In genomic region chr6:169221264-169221663, GRCh38 we compare ENCODE assay signal across 17 cellular contexts. TPM values are rescaled to one million over a fixed set of nuclear protein-coding genes. Genes with fewer than 3 reads are reported as not detected.
DNase-seq lines count a peak whose midpoint lies in the region; ATAC-seq and TF ChIP-seq lines count a peak whose summit lies in the region.
"Had no signal": no experiment of that assay in that cellular context is flagged by ENCODE, and none has a peak within 500 bp of the region (broad histone marks: within the 10 kb centered on the region; RNA-seq: fewer than 3 reads in every experiment).

No MANE protein-coding gene starts in this region.

- H3K79me2 ChIP-seq in SK-N-SH (ENCODE audit: insufficient read depth) (no peaks in the 10 kb centered on the region), HCT116 (ENCODE audit: insufficient read depth, low read length) (no peaks in the 10 kb centered on the region)

- TF ChIP-seq RAD21 in SK-N-SH (IDR thresholded peaks at IDR 0.05; ENCODE audit: low read length) (no peak), HCT116 (IDR thresholded peaks at IDR 0.05; ENCODE audit: low read depth) (peak; percentile 21; the same call in 1 of the 2 replicates)

- no peak overlapping the region for H3K9ac ChIP-seq in SK-N-SH
- no peak overlapping the region for H3K9ac ChIP-seq in HCT116 (ENCODE audit: low read length)
- H3K9ac ChIP-seq: KMS-11 had no signal

- CTCF ChIA-PET in SK-N-SH (lab: Yijun Ruan, JAX) (interaction anchor here (0.7 to 2.2 kb wide), 2 partner anchors 34 to 37 kb away, joined by 3 to 4 read pairs; no protein-coding TSS in a partner anchor), HCT116 (lab: Charles Lee) (no interaction called here)

- no peak overlapping the region for H3K4me2 ChIP-seq in SK-N-SH
- H3K4me2 ChIP-seq in HCT116 (ENCODE audit: low read length): no peak overlapping the region
- H3K4me2 ChIP-seq: KMS-11 had no signal

- H3K9me3 ChIP-seq in SK-N-SH (no peaks in the 10 kb centered on the region), HCT116 (ENCODE audit: control insufficient read depth in 1 of 2, insufficient read depth in 1 of 2, low read depth in 1 of 2, low read length in 2 of 2) (peaks cover 0 to 3% of the 10 kb centered on the region in 2 experiments; a peak in 1 of 4 replicates), SJCRH30 (replicated peaks) (no peaks in the 10 kb centered on the region)

- POLR2A ChIA-PET in SK-N-SH (lab: Yijun Ruan, JAX): no interaction called here
- POLR2A ChIA-PET in HCT116 (lab: Charles Lee): no interaction called here

- TF ChIP-seq CTCF in SK-N-SH (IDR thresholded peaks at IDR 0.05) (no peak), HCT116 (IDR thresholded peaks at IDR 0.05 in 2 of 3, conservative IDR thresholded peaks at IDR 0.05 in 1 of 3; ENCODE audit: borderline replicate concordance in 1 of 3, insufficient read depth in 1 of 3, low read depth in 2 of 3, low read length in 2 of 3) (peak in 1 of 3 experiments; percentile 17; a peak in 1 of 6 replicates), coronary artery (IDR thresholded peaks at IDR 0.05) (no peak)

- intact Hi-C loops in HCT116 (cut with micrococcal nuclease): no loop called here

- H2AFZ ChIP-seq in SK-N-SH (ENCODE audit: low read depth): no peak overlapping the region
- no peak overlapping the region for H2AFZ ChIP-seq in HCT116 (ENCODE audit: low read depth, low read length, poor library complexity, severe bottlenecking)

- peaks cover 5% of the 10 kb centered on the region for H3F3A ChIP-seq in SK-N-SH (replicated peaks; ENCODE audit: insufficient read depth)

- BruUV-seq in HCT116 (replicated peaks; lab: Mats Ljungman, UMichigan): no TSS peak

- WGBS in SK-N-SH (ENCODE audit: low lambda C conversion rate): 84% methylated on average over 7 of the region's 7 CpGs

- TF ChIP-seq POLR2A in HCT116 (IDR thresholded peaks at IDR 0.05; ENCODE audit: borderline replicate concordance, extremely low read depth, insufficient read depth, insufficient read length): no peak

- no peaks in the 10 kb centered on the region for H3K9me2 ChIP-seq in SK-N-SH
- no peaks in the 10 kb centered on the region for H3K9me2 ChIP-seq in HCT116 (ENCODE audit: insufficient read depth)

- RAD21 ChIA-PET in HCT116 (lab: Charles Lee; ENCODE audit: low non-redundant PET in 1 of 2, low total read pairs in 2 of 2, uncharacterized antibody in 2 of 2, unreplicated experiment in 2 of 2): no interaction called here

- H3K27ac ChIP-seq in SK-N-SH (ENCODE audit: low read depth in 2 of 2, low read length in 1 of 2): no peak overlapping the region
- no peak overlapping the region for H3K27ac ChIP-seq in HCT116 (ENCODE audit: low read depth, low read length)
- peak overlapping the region; percentile 46 to 55 for H3K27ac ChIP-seq in coronary artery
- no peak overlapping the region for H3K27ac ChIP-seq in SJCRH30
- H3K27ac ChIP-seq: KMS-11 had no signal

- no peaks in the 10 kb centered on the region for H3K27me3 ChIP-seq in SK-N-SH (ENCODE audit: insufficient read depth)
- H3K27me3 ChIP-seq in HCT116 (ENCODE audit: insufficient read depth, low read length): no peaks in the 10 kb centered on the region
- no peaks in the 10 kb centered on the region for H3K27me3 ChIP-seq in SJCRH30

- H3K36me3 ChIP-seq in SK-N-SH (replicated peaks in 1 of 2; ENCODE audit: control insufficient read depth in 1 of 2, insufficient read depth in 2 of 2, low read length in 1 of 2) (peaks cover 40 to 49% of the 10 kb centered on the region in 2 experiments), HCT116 (ENCODE audit: control insufficient read depth in 1 of 2, insufficient read depth in 2 of 2, low read length in 2 of 2) (no peaks in the 10 kb centered on the region), SJCRH30 (0 out of 2 replicates have a peak, but pooled peaks cover 2% of the 10 kb centered on the region)

- no peak overlapping the region for H3K4me3 ChIP-seq in SK-N-SH (ENCODE audit: low read depth in 2 of 2, low read length in 1 of 2)
- H3K4me3 ChIP-seq in HCT116 (replicated peaks in 1 of 2; ENCODE audit: low read depth in 1 of 2, low read length in 2 of 2): no peak overlapping the region
- H3K4me3 ChIP-seq in coronary artery: no peak overlapping the region
- H3K4me3 ChIP-seq in SJCRH30: no peak overlapping the region

- H4K20me1 ChIP-seq in SK-N-SH (ENCODE audit: insufficient read depth): no peaks in the 10 kb centered on the region
- H4K20me1 ChIP-seq in HCT116 (ENCODE audit: insufficient read depth): no peaks in the 10 kb centered on the region

- H3K4me1 ChIP-seq in SK-N-SH (ENCODE audit: control insufficient read depth in 1 of 2, insufficient read depth in 2 of 2, low read depth in 1 of 2, low read length in 1 of 2): no peaks in the 10 kb centered on the region
- no peaks in the 10 kb centered on the region for H3K4me1 ChIP-seq in HCT116 (ENCODE audit: control insufficient read depth in 1 of 2, insufficient read depth in 2 of 2, low read length in 2 of 2)
- peaks cover 2% of the 10 kb centered on the region; the same call in 1 of the 2 replicates for H3K4me1 ChIP-seq in SJCRH30

- DNase-seq in SK-N-SH (peak; percentile 1), HCT116 (ENCODE audit: low read depth, low spot score) (no peak), coronary artery (ENCODE audit: low spot score) (no peak), mesenteric fat pad (ENCODE audit: low spot score) (peak; percentile 72), SJCRH30 (no peak)
- DNase-seq in stimulated activated CD4-positive, alpha-beta T cell treated with anti-CD3 and anti-CD28 coated beads, Interleukin-1b, Interleukin-23, amount 100 ng/mL, for 48 hours: no peak
- DNase-seq: 8988T; CD4-positive, alpha-beta T cell; DMS153; GDM1; NCI-H1092; NCI-H1436 treated with DMSO at 0.1 percent for 48 hours; NCI-H2029 treated with DMSO at 0.1 percent for 48 hours; NCI-H2171 had no signal

- ATAC-seq in SK-N-SH treated with all-trans-retinoic acid at 6 μM for 48 hours (no peak), HCT116 (no peak), HG03521 (IDR thresholded peaks at IDR 0.05; ENCODE audit: unreplicated experiment) (no peak)

- no peak for TF ChIP-seq EP300 in SK-N-SH (IDR thresholded peaks at IDR 0.05; ENCODE audit: borderline replicate concordance in 1 of 2, low read depth in 1 of 2, low read length in 1 of 2)

TF ChIP-seq in SK-N-SH, 30 proteins besides CTCF, POLR2A, EP300 and RAD21:
- no peak for TF ChIP-seq TEAD4 (IDR thresholded peaks at IDR 0.05; ENCODE audit: borderline replicate concordance, insufficient read depth)
- TF ChIP-seq FOXJ3 (CRISPR knock-in tag; IDR thresholded peaks at IDR 0.05): no peak
- TF ChIP-seq FOSL2 (IDR thresholded peaks at IDR 0.05; ENCODE audit: borderline replicate concordance, low read depth): no peak
TF ChIP-seq in SK-N-SH: peak in this region for 0.

TF ChIP-seq in SK-N-SH treated with all-trans-retinoic acid at 6 μM for 48 hours, 23 proteins besides CTCF, POLR2A, EP300 and RAD21 (continues in another document):
- TF ChIP-seq ZNF8 (CRISPR knock-in tag; IDR thresholded peaks at IDR 0.05): no peak
- TF ChIP-seq, protein P1, sequence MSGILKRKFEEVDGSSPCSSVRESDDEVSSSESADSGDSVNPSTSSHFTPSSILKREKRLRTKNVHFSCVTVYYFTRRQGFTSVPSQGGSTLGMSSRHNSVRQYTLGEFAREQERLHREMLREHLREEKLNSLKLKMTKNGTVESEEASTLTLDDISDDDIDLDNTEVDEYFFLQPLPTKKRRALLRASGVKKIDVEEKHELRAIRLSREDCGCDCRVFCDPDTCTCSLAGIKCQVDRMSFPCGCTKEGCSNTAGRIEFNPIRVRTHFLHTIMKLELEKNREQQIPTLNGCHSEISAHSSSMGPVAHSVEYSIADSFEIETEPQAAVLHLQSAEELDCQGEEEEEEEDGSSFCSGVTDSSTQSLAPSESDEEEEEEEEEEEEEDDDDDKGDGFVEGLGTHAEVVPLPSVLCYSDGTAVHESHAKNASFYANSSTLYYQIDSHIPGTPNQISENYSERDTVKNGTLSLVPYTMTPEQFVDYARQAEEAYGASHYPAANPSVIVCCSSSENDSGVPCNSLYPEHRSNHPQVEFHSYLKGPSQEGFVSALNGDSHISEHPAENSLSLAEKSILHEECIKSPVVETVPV (CRISPR knock-in tag; IDR thresholded peaks at IDR 0.05): no peak
- no peak for TF ChIP-seq ZC3H10 (CRISPR knock-in tag; IDR thresholded peaks at IDR 0.05)
- TF ChIP-seq RARB (CRISPR knock-in tag; IDR thresholded peaks at IDR 0.05): no peak
- TF ChIP-seq ZFP3 (CRISPR knock-in tag; IDR thresholded peaks at IDR 0.05): no peak
- no peak for TF ChIP-seq SNAI2 (CRISPR knock-in tag; IDR thresholded peaks at IDR 0.05)
- TF ChIP-seq ESRRG (CRISPR knock-in tag; IDR thresholded peaks at IDR 0.05): no peak

TF ChIP-seq in HCT116, 20 proteins besides CTCF, POLR2A, EP300 and RAD21 (continues in another document):
- TF ChIP-seq EZH2 (IDR thresholded peaks at IDR 0.05): no peak
- no peak for TF ChIP-seq EZH2phosphoT487 (IDR thresholded peaks at IDR 0.05; ENCODE audit: borderline replicate concordance)
- no peak for TF ChIP-seq JUND (IDR thresholded peaks at IDR 0.05)
- TF ChIP-seq ZNF274 (IDR thresholded peaks at IDR 0.05; ENCODE audit: low read depth, low read length): no peak
- TF ChIP-seq ELF1 (IDR thresholded peaks at IDR 0.05; ENCODE audit: borderline replicate concordance, low read depth): no peak
- TF ChIP-seq YY1 (IDR thresholded peaks at IDR 0.05; ENCODE audit: extremely low read depth, insufficient replicate concordance, low read depth, low read length): no peak
- no peak for TF ChIP-seq EGR1 (IDR thresholded peaks at IDR 0.05; ENCODE audit: low read depth)
- no peak for TF ChIP-seq SIN3A (IDR thresholded peaks at IDR 0.05; ENCODE audit: low read depth)
- TF ChIP-seq, protein P2, sequence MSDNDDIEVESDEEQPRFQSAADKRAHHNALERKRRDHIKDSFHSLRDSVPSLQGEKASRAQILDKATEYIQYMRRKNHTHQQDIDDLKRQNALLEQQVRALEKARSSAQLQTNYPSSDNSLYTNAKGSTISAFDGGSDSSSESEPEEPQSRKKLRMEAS (IDR thresholded peaks at IDR 0.05): no peak
- TF ChIP-seq, protein P3, sequence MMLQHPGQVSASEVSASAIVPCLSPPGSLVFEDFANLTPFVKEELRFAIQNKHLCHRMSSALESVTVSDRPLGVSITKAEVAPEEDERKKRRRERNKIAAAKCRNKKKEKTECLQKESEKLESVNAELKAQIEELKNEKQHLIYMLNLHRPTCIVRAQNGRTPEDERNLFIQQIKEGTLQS (IDR thresholded peaks at IDR 0.05): no peak
- TF ChIP-seq TCF7L2 (IDR thresholded peaks at IDR 0.05; ENCODE audit: borderline replicate concordance, extremely low read depth, insufficient read depth, insufficient read length): no peak

RNA-seq across cellular contexts. Expression of gene THBS2, which starts 32.4 kb away (rescaled TPM):
- polyA plus RNA-seq in SK-N-SH (2012; rRNA removed): 105 and 166 TPM in 2 replicates
- polyA plus RNA-seq in SK-N-SH (2012; cell fraction: cytosol; rRNA removed): 65.3 and 85.1 TPM in 2 replicates
- polyA plus RNA-seq in SK-N-SH (2012; cell fraction: nucleus; rRNA removed): 172 and 184 TPM in 2 replicates
- 0.39 TPM for total RNA-seq in HCT116 (2021; ENCODE audit: unreplicated experiment)
- 0.24 and 0.25 TPM in 2 replicates for polyA plus RNA-seq in HCT116 (2012)
- total RNA-seq in mesenteric fat pad: 270 TPM
- 0.18 and 0.28 TPM in 2 replicates for total RNA-seq in SJCRH30 (2014; rRNA removed; shearing (Covaris generic))
- total RNA-seq: CD4-positive, alpha-beta T cell had no signal

Comparison
In these comparisons a context has a peak if more than half of its experiments do, and no peak if none do; other contexts are left out.
1. DNase-seq: peak in SK-N-SH (single experiment) and mesenteric fat pad (single experiment); none in HCT116 (single experiment), coronary artery (single experiment), SJCRH30 (0 of 2) and stimulated activated CD4-positive, alpha-beta T cell treated with anti-CD3 and anti-CD28 coated beads, Interleukin-1b, Interleukin-23, amount 100 ng/mL, for 48 hours (single experiment).
2. H3K27ac ChIP-seq: peak in coronary artery (2 of 2); none in SK-N-SH (0 of 2), HCT116 (single experiment) and SJCRH30 (single experiment).
3. RNA of gene THBS2, which starts 32.4 kb away (total RNA-seq): 270 TPM in mesenteric fat pad (single experiment); 0.39 TPM in HCT116 (single experiment) and 0.18 to 0.28 TPM in SJCRH30; every median in the first group is over 100 times any median in the second.